1 cellular context compared by ENCODE assay signal in genomic region chr11:119205574-119206511, GRCh38.
TF ChIP-seq lines count a peak whose summit lies in the region.

TSS of gene CBL (plus strand) at chr11:119206339. CDS start at chr11:119206418, 79 bp downstream.

TF ChIP-seq in HEK293, 187 proteins besides CTCF, POLR2A, EP300 and RAD21 (continued from another document):
- TF ChIP-seq PRDM10 (tag by site-specific recombination; IDR thresholded peaks at IDR 0.05) (peak; percentile 96), ZNF596 (tag by site-specific recombination; IDR thresholded peaks at IDR 0.05) (no peak), ZNF114 (tag by site-specific recombination; IDR thresholded peaks at IDR 0.05) (no peak), ZBTB26 (tag by site-specific recombination; optimal IDR thresholded peaks at IDR 0.05) (peak; percentile 71), ZNF175 (tag by site-specific recombination; IDR thresholded peaks at IDR 0.05) (no peak), AEBP2 (tag by site-specific recombination; IDR thresholded peaks at IDR 0.05; ENCODE audit: borderline replicate concordance) (no peak), TCF7L2 (IDR thresholded peaks at IDR 0.05; ENCODE audit: borderline replicate concordance, low read depth, low read length) (peak; percentile 60; the same call in 1 of the 2 replicates), ZFHX2 (tag by site-specific recombination; conservative IDR thresholded peaks at IDR 0.05) (peak; percentile 52), KLF9 (tag by site-specific recombination; IDR thresholded peaks at IDR 0.05; ENCODE audit: low read depth) (peak; percentile 81), KLF16 (tag by site-specific recombination; IDR thresholded peaks at IDR 0.05) (peak; percentile 61; the same call in 1 of the 2 replicates), ZNF280C (tag by site-specific recombination; IDR thresholded peaks at IDR 0.05) (no peak), SP7 (tag by site-specific recombination; IDR thresholded peaks at IDR 0.05) (no peak), PATZ1 (tag by site-specific recombination; IDR thresholded peaks at IDR 0.05) (peak; percentile 65), ZSCAN16 (tag by site-specific recombination; IDR thresholded peaks at IDR 0.05) (no peak)
